ENCODE assay signal across 9 cellular contexts in genomic region chr1:85992756-85993155, GRCh38.
A peak's percentile ranks its signal among the peaks of the same experiment; 100 is the strongest.
DNase-seq lines count a peak whose midpoint lies in the region; ATAC-seq and TF ChIP-seq lines count a peak whose summit lies in the region.
"Had no signal": no experiment of that assay in that cellular context is flagged by ENCODE, and none has a peak within 500 bp of the region (broad histone marks: within the 10 kb centered on the region; RNA-seq: fewer than 3 reads in every experiment).

No MANE protein-coding gene starts in this region.

- H3K27me3 ChIP-seq in stomach (no peaks in the 10 kb centered on the region), colonic mucosa (no peaks in the 10 kb centered on the region)

- H3K36me3 ChIP-seq in stomach (no peaks in the 10 kb centered on the region), colonic mucosa (no peaks in the 10 kb centered on the region)

- TF ChIP-seq CTCF in GM12864 (IDR thresholded peaks at IDR 0.05; ENCODE audit: low read depth, low read length, missing control alignments): no peak
- TF ChIP-seq CTCF in fibroblast of villous mesenchyme (IDR thresholded peaks at IDR 0.05; ENCODE audit: insufficient read depth, low read depth, low read length): no peak
- no peak for TF ChIP-seq CTCF in stomach (IDR thresholded peaks at IDR 0.05)
- TF ChIP-seq CTCF in colonic mucosa (IDR thresholded peaks at IDR 0.05): no peak

- DNase-seq in GM12864 (ENCODE audit: low read depth) (peak; percentile 44), H4 (ENCODE audit: low spot score) (peak; percentile 14), LoVo (ENCODE audit: low spot score) (peak; percentile 31), fibroblast of villous mesenchyme (ENCODE audit: low read depth) (peak; percentile 74), iPS-NIHi7 (ENCODE audit: extremely low spot score) (no peak), stomach (no peak), colonic mucosa (no peak)

- H3K4me1 ChIP-seq in stomach (no peaks in the 10 kb centered on the region), colonic mucosa (no peaks in the 10 kb centered on the region)

- TF ChIP-seq POLR2A in stomach (IDR thresholded peaks at IDR 0.05): no peak

- intact Hi-C loops in stomach (cut with DNase I; ENCODE audit: low total_unique reads): no loop called here
- intact Hi-C loops in colonic mucosa (cut with DNase I): no loop called here

- no peak for ATAC-seq in HG02884 (IDR thresholded peaks at IDR 0.05; ENCODE audit: unreplicated experiment)

- no peak for TF ChIP-seq EP300 in stomach (IDR thresholded peaks at IDR 0.05)

- no peak overlapping the region for H3K27ac ChIP-seq in stomach
- H3K27ac ChIP-seq in colonic mucosa: no peak overlapping the region
- H3K27ac ChIP-seq: VCaP had no signal

- H3K4me3 ChIP-seq in GM12864 (ENCODE audit: low read depth, low read length) (peak overlapping the region; percentile 25; the same call in 1 of the 2 replicates), fibroblast of villous mesenchyme (ENCODE audit: low read depth, low read length) (peak overlapping the region; percentile 26), stomach (no peak overlapping the region), colonic mucosa (no peak overlapping the region)

- no peak overlapping the region for H3K9ac ChIP-seq in colonic mucosa (ENCODE audit: low read depth in 2 of 2, low read length in 2 of 2)

- WGBS in stomach, 5 donors: 27 to 45% (median 31%) methylated on average over 2 of the region's 2 CpGs

- H3K9me3 ChIP-seq in stomach (no peaks in the 10 kb centered on the region), colonic mucosa (no peaks in the 10 kb centered on the region)

Comparison
In these comparisons a context has a peak if more than half of its experiments do, and no peak if none do; other contexts are left out.
1. DNase-seq: peak in GM12864 (single experiment), H4 (single experiment), LoVo (single experiment) and fibroblast of villous mesenchyme (single experiment); none in iPS-NIHi7 (single experiment), stomach (single experiment) and colonic mucosa (single experiment).
2. H3K4me3 ChIP-seq: peak in GM12864 (single experiment) and fibroblast of villous mesenchyme (single experiment); none in stomach (0 of 4) and colonic mucosa (single experiment).